In the genomic region with DNA sequence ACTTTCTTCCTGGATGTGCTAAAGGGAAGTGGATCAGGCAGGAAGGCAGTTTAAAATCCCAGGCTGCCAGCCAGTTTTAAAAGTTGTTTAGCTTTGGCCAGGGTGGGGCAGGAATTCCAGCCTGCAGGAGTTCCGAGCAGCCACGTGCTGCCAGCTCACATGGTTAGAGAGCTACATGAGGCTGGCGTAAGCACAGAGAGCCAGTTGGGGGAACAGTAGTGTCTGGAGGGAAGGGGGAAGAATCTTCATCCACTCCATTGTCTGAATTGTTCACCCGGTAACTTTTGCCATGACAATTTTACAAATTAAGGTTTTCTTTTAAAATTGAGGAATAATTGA, we compare ENCODE assay signal across 1 cellular context.
A peak's percentile ranks its signal among the peaks of the same experiment; 100 is the strongest.
TF ChIP-seq lines count a peak whose summit lies in the region.

No MANE protein-coding gene starts in this region.

TF ChIP-seq in liver, 16 proteins besides CTCF, POLR2A, EP300 and RAD21 (continued from another document):
- TF ChIP-seq, protein P1, sequence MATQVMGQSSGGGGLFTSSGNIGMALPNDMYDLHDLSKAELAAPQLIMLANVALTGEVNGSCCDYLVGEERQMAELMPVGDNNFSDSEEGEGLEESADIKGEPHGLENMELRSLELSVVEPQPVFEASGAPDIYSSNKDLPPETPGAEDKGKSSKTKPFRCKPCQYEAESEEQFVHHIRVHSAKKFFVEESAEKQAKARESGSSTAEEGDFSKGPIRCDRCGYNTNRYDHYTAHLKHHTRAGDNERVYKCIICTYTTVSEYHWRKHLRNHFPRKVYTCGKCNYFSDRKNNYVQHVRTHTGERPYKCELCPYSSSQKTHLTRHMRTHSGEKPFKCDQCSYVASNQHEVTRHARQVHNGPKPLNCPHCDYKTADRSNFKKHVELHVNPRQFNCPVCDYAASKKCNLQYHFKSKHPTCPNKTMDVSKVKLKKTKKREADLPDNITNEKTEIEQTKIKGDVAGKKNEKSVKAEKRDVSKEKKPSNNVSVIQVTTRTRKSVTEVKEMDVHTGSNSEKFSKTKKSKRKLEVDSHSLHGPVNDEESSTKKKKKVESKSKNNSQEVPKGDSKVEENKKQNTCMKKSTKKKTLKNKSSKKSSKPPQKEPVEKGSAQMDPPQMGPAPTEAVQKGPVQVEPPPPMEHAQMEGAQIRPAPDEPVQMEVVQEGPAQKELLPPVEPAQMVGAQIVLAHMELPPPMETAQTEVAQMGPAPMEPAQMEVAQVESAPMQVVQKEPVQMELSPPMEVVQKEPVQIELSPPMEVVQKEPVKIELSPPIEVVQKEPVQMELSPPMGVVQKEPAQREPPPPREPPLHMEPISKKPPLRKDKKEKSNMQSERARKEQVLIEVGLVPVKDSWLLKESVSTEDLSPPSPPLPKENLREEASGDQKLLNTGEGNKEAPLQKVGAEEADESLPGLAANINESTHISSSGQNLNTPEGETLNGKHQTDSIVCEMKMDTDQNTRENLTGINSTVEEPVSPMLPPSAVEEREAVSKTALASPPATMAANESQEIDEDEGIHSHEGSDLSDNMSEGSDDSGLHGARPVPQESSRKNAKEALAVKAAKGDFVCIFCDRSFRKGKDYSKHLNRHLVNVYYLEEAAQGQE (IDR thresholded peaks at IDR 0.05), result peak; percentile 33
- peak; percentile 38 to 83 for TF ChIP-seq EGR1 (IDR thresholded peaks at IDR 0.05; ENCODE audit: low read depth in 2 of 2)
- TF ChIP-seq, protein P2, sequence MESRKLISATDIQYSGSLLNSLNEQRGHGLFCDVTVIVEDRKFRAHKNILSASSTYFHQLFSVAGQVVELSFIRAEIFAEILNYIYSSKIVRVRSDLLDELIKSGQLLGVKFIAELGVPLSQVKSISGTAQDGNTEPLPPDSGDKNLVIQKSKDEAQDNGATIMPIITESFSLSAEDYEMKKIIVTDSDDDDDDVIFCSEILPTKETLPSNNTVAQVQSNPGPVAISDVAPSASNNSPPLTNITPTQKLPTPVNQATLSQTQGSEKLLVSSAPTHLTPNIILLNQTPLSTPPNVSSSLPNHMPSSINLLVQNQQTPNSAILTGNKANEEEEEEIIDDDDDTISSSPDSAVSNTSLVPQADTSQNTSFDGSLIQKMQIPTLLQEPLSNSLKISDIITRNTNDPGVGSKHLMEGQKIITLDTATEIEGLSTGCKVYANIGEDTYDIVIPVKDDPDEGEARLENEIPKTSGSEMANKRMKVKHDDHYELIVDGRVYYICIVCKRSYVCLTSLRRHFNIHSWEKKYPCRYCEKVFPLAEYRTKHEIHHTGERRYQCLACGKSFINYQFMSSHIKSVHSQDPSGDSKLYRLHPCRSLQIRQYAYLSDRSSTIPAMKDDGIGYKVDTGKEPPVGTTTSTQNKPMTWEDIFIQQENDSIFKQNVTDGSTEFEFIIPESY (IDR thresholded peaks at IDR 0.05), result no peak
